ENCODE assay signal across 11 cellular contexts in the genomic region with DNA sequence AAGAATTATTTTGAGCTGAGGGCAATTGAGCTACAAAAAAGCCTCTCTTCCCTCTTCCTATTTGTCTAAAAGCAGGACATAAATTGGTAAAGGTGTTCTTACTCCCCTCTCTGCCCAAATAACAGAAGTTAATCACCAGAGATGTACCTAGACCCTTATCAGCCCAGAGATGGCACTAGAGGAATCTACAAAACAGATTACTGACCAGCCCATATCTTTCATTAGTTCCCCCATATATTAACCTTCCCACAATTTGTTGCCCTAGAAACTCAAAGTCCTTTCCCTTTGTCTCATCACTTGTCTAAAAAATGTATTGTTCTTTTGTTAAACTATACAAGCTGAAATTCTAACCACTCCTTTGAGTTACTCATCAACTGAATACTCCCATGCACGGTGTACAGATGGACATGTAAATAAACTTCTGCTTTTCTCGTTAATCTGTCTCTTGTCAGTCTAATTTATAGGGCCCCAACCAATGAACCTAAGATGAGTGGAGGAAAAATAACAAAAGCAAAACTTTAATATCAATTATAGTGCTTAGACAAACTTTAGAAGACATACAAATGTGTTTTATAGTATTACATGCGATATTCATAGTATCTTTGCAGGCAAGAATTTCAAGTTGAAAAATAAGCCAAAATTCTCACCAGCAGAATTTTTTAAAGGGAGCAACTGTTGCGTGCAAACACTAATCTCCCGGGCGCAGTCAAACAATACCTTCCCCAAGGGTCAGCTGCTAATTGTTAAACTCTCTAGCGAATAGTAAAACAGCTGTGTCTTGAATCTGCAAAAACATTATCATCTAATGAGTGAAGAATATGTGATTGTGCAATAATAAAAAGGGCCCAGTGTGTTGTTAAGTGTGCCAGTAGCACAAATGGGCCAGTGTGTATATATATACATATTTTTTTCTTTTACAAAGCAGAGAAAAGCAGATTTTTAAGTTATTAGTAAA.
DNase-seq lines count a peak whose midpoint lies in the region; ATAC-seq and TF ChIP-seq lines count a peak whose summit lies in the region.
"Had no signal": no experiment of that assay in that cellular context is flagged by ENCODE, and none has a peak within 500 bp of the region (broad histone marks: within the 10 kb centered on the region; RNA-seq: fewer than 3 reads in every experiment).

No MANE protein-coding gene starts in this region.

- H3K4me1 Mint-ChIP-seq in progenitor cell of endocrine pancreas (ENCODE audit: low read depth) = peaks cover 16% of the 10 kb centered on the region

- peak; percentile 80 for ATAC-seq in HG03060 (IDR thresholded peaks at IDR 0.05; ENCODE audit: low read depth, unreplicated experiment)
- ATAC-seq in HG02610 (IDR thresholded peaks at IDR 0.05; ENCODE audit: unreplicated experiment) = no peak

- peak overlapping the region; percentile 50 for H3K27ac Mint-ChIP-seq in progenitor cell of endocrine pancreas

- peaks cover 11% of the 10 kb centered on the region for H3K9me3 Mint-ChIP-seq in progenitor cell of endocrine pancreas (ENCODE audit: low read depth)

- peak; percentile 9 to 13 for DNase-seq in NCI-H526 (lab: John Stamatoyannopoulos, UW)
- no peak for DNase-seq in NCI-H526 treated with DMSO at 0.1 percent for 48 hours (lab: John Stamatoyannopoulos, UW)
- DNase-seq in SHP77 treated with DMSO at 0.1 percent for 48 hours (lab: John Stamatoyannopoulos, UW) = peak; percentile 65
- no peak for DNase-seq in progenitor cell of endocrine pancreas (ENCODE audit: low spot score, unreplicated experiment)
- no peak for DNase-seq in activated CD4-positive, CD25-positive, alpha-beta regulatory T cell treated with anti-CD3 and anti-CD28 coated beads, Interleukin-2, amount 50 U/mL, for 72 hours
- DNase-seq in NCI-H510A treated with DMSO at 0.1 percent for 48 hours (lab: John Stamatoyannopoulos, UW) = no peak
- DNase-seq: activated CD4-positive, CD25-positive, alpha-beta regulatory T cell; brain microvascular endothelial cell; NCI-H1694 had no signal

- H3K36me3 Mint-ChIP-seq in progenitor cell of endocrine pancreas (ENCODE audit: insufficient read depth) = no peaks in the 10 kb centered on the region

- no peak for TF ChIP-seq CTCF in progenitor cell of endocrine pancreas (IDR thresholded peaks at IDR 0.05; ENCODE audit: unreplicated experiment)

- no peak overlapping the region for H3K4me3 Mint-ChIP-seq in progenitor cell of endocrine pancreas (ENCODE audit: low read depth)

- no peaks in the 10 kb centered on the region for H3K27me3 Mint-ChIP-seq in progenitor cell of endocrine pancreas

Comparison
In these comparisons a context has a peak if more than half of its experiments do, and no peak if none do; other contexts are left out.
1. DNase-seq: peak in NCI-H526 (2 of 2) and SHP77 treated with DMSO at 0.1 percent for 48 hours (single experiment); none in NCI-H526 treated with DMSO at 0.1 percent for 48 hours (single experiment), progenitor cell of endocrine pancreas (single experiment), activated CD4-positive, CD25-positive, alpha-beta regulatory T cell treated with anti-CD3 and anti-CD28 coated beads, Interleukin-2, amount 50 U/mL, for 72 hours (single experiment) and NCI-H510A treated with DMSO at 0.1 percent for 48 hours (single experiment).